1 cellular context compared by ENCODE assay signal in genomic region chr16:3645504-3646347, GRCh38.
TF ChIP-seq lines count a peak whose summit lies in the region.

No MANE protein-coding gene starts in this region.

TF ChIP-seq in A549, 52 proteins besides CTCF, POLR2A, EP300 and RAD21:
- TF ChIP-seq HOXB5 (CRISPR knock-in tag; IDR thresholded peaks at IDR 0.05) (no peak), CEBPB (IDR thresholded peaks at IDR 0.05) (peak in 1 of 2 experiments; percentile 15; a peak in 1 of 4 replicates)
